In genomic region chr10:6402349-6402709, GRCh38 we compare ENCODE assay signal across 14 cellular contexts.
DNase-seq lines count a peak whose midpoint lies in the region; ATAC-seq, FAIRE-seq and TF ChIP-seq lines count a peak whose summit lies in the region.
"Had no signal": no experiment of that assay in that cellular context is flagged by ENCODE, and none has a peak within 500 bp of the region (broad histone marks: within the 10 kb centered on the region; RNA-seq: fewer than 3 reads in every experiment).

No MANE protein-coding gene starts in this region.

- H3K4me1 Mint-ChIP-seq in GM23338 = peaks cover 24% of the 10 kb centered on the region
- peaks cover 21% of the 10 kb centered on the region for H3K4me1 Mint-ChIP-seq in astrocyte (ENCODE audit: low read depth, unreplicated experiment)
- H3K4me1 Mint-ChIP-seq in stimulated activated effector memory CD8-positive, alpha-beta T cell treated with anti-CD3 and anti-CD28 coated beads, Interleukin-12 subunit alpha, Interleukin-12 subunit beta, amount 100 ng/mL, for 72 hours = peaks cover 27% of the 10 kb centered on the region

- FAIRE-seq in astrocyte (lab: Jason Lieb, UNC) = no peak
- FAIRE-seq: HTR-8/SVneo had no signal

- no peak overlapping the region for H3K4me2 ChIP-seq in GM23338
- H3K4me2 ChIP-seq in astrocyte (ENCODE audit: low read length) = peak overlapping the region; percentile 84

- H3F3A ChIP-seq in GM23338 (replicated peaks; ENCODE audit: low read depth) = no peaks in the 10 kb centered on the region

- H3K27ac ChIP-seq in GM23338 (ENCODE audit: low read depth) = no peak overlapping the region
- no peak overlapping the region for H3K27ac ChIP-seq in astrocyte (ENCODE audit: low read depth, low read length)
- H3K27ac ChIP-seq: GM23248 had no signal

- peak; percentile 1 for DNase-seq in NCI-H2227 (lab: John Stamatoyannopoulos, UW; ENCODE audit: unreplicated experiment)
- DNase-seq in NCI-H2227 treated with DMSO at 0.1 percent for 48 hours (lab: John Stamatoyannopoulos, UW) = no peak
- DNase-seq in GM23338 (ENCODE audit: low spot score) = peak; percentile 27
- no peak for DNase-seq in astrocyte (ENCODE audit: low read depth)
- DNase-seq in stimulated activated effector memory CD8-positive, alpha-beta T cell treated with anti-CD3 and anti-CD28 coated beads, Interleukin-12 subunit alpha, Interleukin-12 subunit beta, amount 100 ng/mL, for 72 hours (ENCODE audit: low spot score in 2 of 2) = no peak
- no peak for DNase-seq in GM03348 (ENCODE audit: low spot score)
- no peak for DNase-seq in NCI-H2196 treated with DMSO at 0.1 percent for 48 hours (lab: John Stamatoyannopoulos, UW; ENCODE audit: unreplicated experiment)
- DNase-seq in sciatic nerve (ENCODE audit: low spot score) = no peak
- DNase-seq: NCI-H1436 treated with DMSO at 0.1 percent for 48 hours, SIG-M5 had no signal

- H3K36me3 Mint-ChIP-seq in GM23338 (ENCODE audit: low read depth) (no peaks in the 10 kb centered on the region), astrocyte (ENCODE audit: low read depth, unreplicated experiment) (no peaks in the 10 kb centered on the region)
- H3K36me3 Mint-ChIP-seq in stimulated activated effector memory CD8-positive, alpha-beta T cell treated with anti-CD3 and anti-CD28 coated beads, Interleukin-12 subunit alpha, Interleukin-12 subunit beta, amount 100 ng/mL, for 72 hours = peaks cover 8% of the 10 kb centered on the region

- H3K4me3 ChIP-seq in GM23338 (no peak overlapping the region), astrocyte (ENCODE audit: insufficient read depth, low read depth, low read length) (no peak overlapping the region)
- H3K4me3 ChIP-seq: GM12878 had no signal

- H3K4me3 Mint-ChIP-seq in GM23338 = no peak overlapping the region
- H3K4me3 Mint-ChIP-seq in astrocyte (ENCODE audit: unreplicated experiment) = no peak overlapping the region
- H3K4me3 Mint-ChIP-seq in stimulated activated effector memory CD8-positive, alpha-beta T cell treated with anti-CD3 and anti-CD28 coated beads, Interleukin-12 subunit alpha, Interleukin-12 subunit beta, amount 100 ng/mL, for 72 hours = no peak overlapping the region

- no peaks in the 10 kb centered on the region for H3K9me3 ChIP-seq in astrocyte (ENCODE audit: insufficient read depth, low read depth, low read length)
- H3K9me3 ChIP-seq: MG63 had no signal

- TF ChIP-seq CTCF in GM23338 (conservative IDR thresholded peaks at IDR 0.05; ENCODE audit: low read depth in 2 of 2) (no peak), astrocyte (IDR thresholded peaks at IDR 0.05; ENCODE audit: insufficient read depth, low read depth, low read length) (no peak)

- intact Hi-C loops in sciatic nerve (cut with DNase I) = loop anchor here (10.0 kb wide), 1 partner anchor 198 kb away; the partner anchor contains the start of gene PFKFB3

- no peaks in the 10 kb centered on the region for H3K36me3 ChIP-seq in GM23338 (ENCODE audit: insufficient read depth)
- H3K36me3 ChIP-seq in astrocyte (ENCODE audit: insufficient read depth, low read length) = no peaks in the 10 kb centered on the region
- H3K36me3 ChIP-seq: MG63 had no signal

- H3K79me2 ChIP-seq in GM23338 (replicated peaks; ENCODE audit: insufficient read depth) (no peaks in the 10 kb centered on the region), astrocyte (ENCODE audit: insufficient read depth, low read length) (no peaks in the 10 kb centered on the region)

- peaks cover 8% of the 10 kb centered on the region; the same call in 1 of the 2 replicates for H3K4me1 ChIP-seq in GM23338 (ENCODE audit: insufficient read depth)
- H3K4me1 ChIP-seq in astrocyte (ENCODE audit: insufficient read depth, low read length) = peaks cover 13% of the 10 kb centered on the region

- H4K20me1 ChIP-seq in GM23338 (replicated peaks; ENCODE audit: insufficient read depth) = no peaks in the 10 kb centered on the region
- no peaks in the 10 kb centered on the region for H4K20me1 ChIP-seq in astrocyte (ENCODE audit: insufficient read depth, low read length)

- H2AFZ ChIP-seq in GM23338 = no peak overlapping the region
- no peak overlapping the region for H2AFZ ChIP-seq in astrocyte (ENCODE audit: low read depth, low read length)

- no peak overlapping the region for H3K9ac ChIP-seq in astrocyte (ENCODE audit: low read length)

- ATAC-seq in GM23338 (peak; percentile 14), sciatic nerve (no peak)
- no peak for ATAC-seq in stimulated activated effector memory CD8-positive, alpha-beta T cell treated with anti-CD3 and anti-CD28 coated beads, Interleukin-12 subunit alpha, Interleukin-12 subunit beta, amount 100 ng/mL, for 72 hours

- H3K9me3 Mint-ChIP-seq in GM23338 (peaks cover 2% of the 10 kb centered on the region; the same call in 2 of the 3 replicates), astrocyte (ENCODE audit: unreplicated experiment) (peaks cover 2% of the 10 kb centered on the region)
- H3K9me3 Mint-ChIP-seq in stimulated activated effector memory CD8-positive, alpha-beta T cell treated with anti-CD3 and anti-CD28 coated beads, Interleukin-12 subunit alpha, Interleukin-12 subunit beta, amount 100 ng/mL, for 72 hours = no peaks in the 10 kb centered on the region

- no peak overlapping the region for H3K27ac Mint-ChIP-seq in GM23338
- H3K27ac Mint-ChIP-seq in astrocyte (ENCODE audit: unreplicated experiment) = no peak overlapping the region
- H3K27ac Mint-ChIP-seq in stimulated activated effector memory CD8-positive, alpha-beta T cell treated with anti-CD3 and anti-CD28 coated beads, Interleukin-12 subunit alpha, Interleukin-12 subunit beta, amount 100 ng/mL, for 72 hours = peak overlapping the region; percentile 48

- H3K27me3 Mint-ChIP-seq in GM23338 (ENCODE audit: insufficient read depth, low read depth, poor library complexity) = no peaks in the 10 kb centered on the region
- peaks cover 10% of the 10 kb centered on the region for H3K27me3 Mint-ChIP-seq in astrocyte (ENCODE audit: low read depth, unreplicated experiment)

- no peaks in the 10 kb centered on the region for H3K9me2 ChIP-seq in GM23338 (ENCODE audit: insufficient read depth)

- H3K27me3 ChIP-seq in GM23338 (ENCODE audit: insufficient read depth) (no peaks in the 10 kb centered on the region), astrocyte (ENCODE audit: insufficient read depth, low read length) (peaks cover 5% of the 10 kb centered on the region)

TF ChIP-seq in GM23338, 12 proteins besides CTCF, POLR2A, EP300 and RAD21 (continues in another document):
- TF ChIP-seq ZNF462 (CRISPR knock-in tag; IDR thresholded peaks at IDR 0.05) (no peak), JUNB (IDR thresholded peaks at IDR 0.05; ENCODE audit: unreplicated experiment) (no peak), ZNF331 (CRISPR knock-in tag; IDR thresholded peaks at IDR 0.05; ENCODE audit: low read depth) (no peak)

Comparison
In these comparisons a context has a peak if more than half of its experiments do, and no peak if none do; other contexts are left out.
1. DNase-seq: peak in NCI-H2227 (single experiment) and GM23338 (single experiment); none in NCI-H2227 treated with DMSO at 0.1 percent for 48 hours (single experiment), astrocyte (single experiment), stimulated activated effector memory CD8-positive, alpha-beta T cell treated with anti-CD3 and anti-CD28 coated beads, Interleukin-12 subunit alpha, Interleukin-12 subunit beta, amount 100 ng/mL, for 72 hours (0 of 2), GM03348 (single experiment), NCI-H2196 treated with DMSO at 0.1 percent for 48 hours (single experiment) and sciatic nerve (single experiment).